Comparison of ENCODE assay signal across 7 cellular contexts in the genomic region with DNA sequence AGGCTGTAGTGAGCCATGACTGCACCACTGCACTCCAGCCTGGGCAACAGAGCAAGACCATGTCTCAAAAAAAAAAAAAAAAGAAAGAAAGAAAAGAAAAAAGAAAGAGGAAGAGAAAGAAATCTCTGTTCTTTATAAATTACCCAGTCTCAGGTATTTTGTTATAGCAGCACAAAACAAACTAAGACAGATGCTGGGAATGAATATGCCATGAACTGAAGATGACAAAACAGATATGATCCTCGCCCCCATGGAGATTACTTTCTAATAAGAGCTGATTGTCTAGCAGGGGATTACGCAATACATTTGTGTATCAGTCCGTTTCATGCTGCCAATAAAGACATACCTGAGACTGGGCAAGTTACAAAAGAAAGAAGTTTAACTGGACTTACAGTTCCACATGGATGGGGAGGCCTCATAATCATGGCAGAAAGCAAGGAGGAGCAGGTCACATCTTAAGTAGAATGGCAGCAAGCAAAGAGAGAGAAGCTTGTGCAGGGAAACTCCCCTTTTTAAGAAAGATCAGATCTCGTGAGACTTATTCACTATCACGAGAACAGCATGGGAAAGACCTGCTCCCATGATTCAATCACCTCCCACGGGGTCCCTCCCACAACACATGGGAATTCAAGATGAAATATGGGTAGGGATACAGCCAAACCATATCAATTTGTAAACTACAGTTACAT. TPM values are rescaled to one million over a fixed set of nuclear protein-coding genes. Genes with fewer than 3 reads are reported as not detected.
DNase-seq lines count a peak whose midpoint lies in the region; ATAC-seq and TF ChIP-seq lines count a peak whose summit lies in the region.
"Not testable (repeated sequence)": the region's sequence is repeated elsewhere in the genome, so short reads cannot be mapped to it uniquely, and the experiment has no call there.

No MANE protein-coding gene starts in this region.

- H3K27me3 ChIP-seq in CD8-positive, alpha-beta T cell (ENCODE audit: insufficient read depth, low read length); SJCRH30: not testable (repeated sequence)

- not testable (repeated sequence) for H3K9me3 ChIP-seq in CD8-positive, alpha-beta T cell (ENCODE audit: low read length)
- H3K9me3 ChIP-seq in SJCRH30 (replicated peaks) = peaks cover 19% of the 10 kb centered on the region

- not testable (repeated sequence) for H3K4me3 ChIP-seq in CD8-positive, alpha-beta T cell (ENCODE audit: low read depth, low read length); SJCRH30

- peak overlapping the region; percentile 2 for H3K4me3 Mint-ChIP-seq in CD8-positive, alpha-beta T cell
- H3K4me3 Mint-ChIP-seq in activated naive CD4-positive, alpha-beta T cell treated with anti-CD3 and anti-CD28 coated beads, Interleukin-2, amount 50 U/mL, for 24 hours = peak overlapping the region; percentile 57
- H3K4me3 Mint-ChIP-seq in effector memory CD8-positive, alpha-beta T cell = peak overlapping the region; percentile 50 to 53
- peak overlapping the region; percentile 26 for H3K4me3 Mint-ChIP-seq in natural killer cell treated with Interleukin-12 subunit alpha and Interleukin-12 subunit beta and Interleukin-15 and Interleukin-18, amount 100 ng/mL, for 72 hours

- ATAC-seq in CD8-positive, alpha-beta T cell; effector memory CD8-positive, alpha-beta T cell (replicated peaks); natural killer cell treated with Interleukin-12 subunit alpha and Interleukin-12 subunit beta and Interleukin-15 and Interleukin-18, amount 100 ng/mL, for 72 hours: not testable (repeated sequence)
- ATAC-seq in GM18511 (IDR thresholded peaks at IDR 0.05; ENCODE audit: unreplicated experiment) (peak; percentile 27), HG02885 (IDR thresholded peaks at IDR 0.05; ENCODE audit: poor library complexity, unreplicated experiment) (peak; percentile 34)

- H3K27me3 Mint-ChIP-seq in CD8-positive, alpha-beta T cell (ENCODE audit: low read depth); activated naive CD4-positive, alpha-beta T cell treated with anti-CD3 and anti-CD28 coated beads, Interleukin-2, amount 50 U/mL, for 24 hours; effector memory CD8-positive, alpha-beta T cell; natural killer cell treated with Interleukin-12 subunit alpha and Interleukin-12 subunit beta and Interleukin-15 and Interleukin-18, amount 100 ng/mL, for 72 hours: not testable (repeated sequence)

- DNase-seq in CD8-positive, alpha-beta T cell; effector memory CD8-positive, alpha-beta T cell; natural killer cell treated with Interleukin-12 subunit alpha and Interleukin-12 subunit beta and Interleukin-15 and Interleukin-18, amount 100 ng/mL, for 72 hours (ENCODE audit: low spot score): not testable (repeated sequence)
- DNase-seq in SJCRH30 = peak; percentile 7 to 10

- peaks cover 28% of the 10 kb centered on the region for H3K36me3 Mint-ChIP-seq in CD8-positive, alpha-beta T cell
- H3K36me3 Mint-ChIP-seq in activated naive CD4-positive, alpha-beta T cell treated with anti-CD3 and anti-CD28 coated beads, Interleukin-2, amount 50 U/mL, for 24 hours = peaks cover 25% of the 10 kb centered on the region
- H3K36me3 Mint-ChIP-seq in effector memory CD8-positive, alpha-beta T cell (ENCODE audit: insufficient read depth) = not testable (repeated sequence)
- peaks cover 16% of the 10 kb centered on the region for H3K36me3 Mint-ChIP-seq in natural killer cell treated with Interleukin-12 subunit alpha and Interleukin-12 subunit beta and Interleukin-15 and Interleukin-18, amount 100 ng/mL, for 72 hours

- H3K36me3 ChIP-seq in CD8-positive, alpha-beta T cell (ENCODE audit: insufficient read depth, low read length) = not testable (repeated sequence)
- H3K36me3 ChIP-seq in SJCRH30 = peaks cover 11% of the 10 kb centered on the region

- peaks cover 19% of the 10 kb centered on the region for H3K4me1 ChIP-seq in CD8-positive, alpha-beta T cell (ENCODE audit: insufficient read depth, low read length)
- not testable (repeated sequence) for H3K4me1 ChIP-seq in SJCRH30

- H3K27ac Mint-ChIP-seq in CD8-positive, alpha-beta T cell = peak overlapping the region; percentile 32
- H3K27ac Mint-ChIP-seq in activated naive CD4-positive, alpha-beta T cell treated with anti-CD3 and anti-CD28 coated beads, Interleukin-2, amount 50 U/mL, for 24 hours = peak overlapping the region; percentile 76
- H3K27ac Mint-ChIP-seq in effector memory CD8-positive, alpha-beta T cell = peak overlapping the region in 1 of 2 donors; percentile 54
- H3K27ac Mint-ChIP-seq in natural killer cell treated with Interleukin-12 subunit alpha and Interleukin-12 subunit beta and Interleukin-15 and Interleukin-18, amount 100 ng/mL, for 72 hours = peak overlapping the region in 1 of 2 donors; percentile 67

- not testable (repeated sequence) for TF ChIP-seq CTCF in CD8-positive, alpha-beta T cell (IDR thresholded peaks at IDR 0.05)

- H3K27ac ChIP-seq in CD8-positive, alpha-beta T cell (ENCODE audit: low read depth, low read length); SJCRH30: not testable (repeated sequence)

- POLR2A ChIA-PET in CD8-positive, alpha-beta T cell (lab: Charles Lee) = interaction anchor here (0.6 to 1.5 kb wide), 2 partner anchors 26 to 30 kb away, joined by 5 read pairs; partner anchors contain the start of gene FBXW11

- H3K4me1 Mint-ChIP-seq in CD8-positive, alpha-beta T cell (ENCODE audit: low read depth) = peaks cover 47% of the 10 kb centered on the region
- peaks cover 66% of the 10 kb centered on the region for H3K4me1 Mint-ChIP-seq in activated naive CD4-positive, alpha-beta T cell treated with anti-CD3 and anti-CD28 coated beads, Interleukin-2, amount 50 U/mL, for 24 hours
- peaks cover 37 to 58% of the 10 kb centered on the region in 2 donors for H3K4me1 Mint-ChIP-seq in effector memory CD8-positive, alpha-beta T cell (ENCODE audit: low read depth in 2 of 2)
- H3K4me1 Mint-ChIP-seq in natural killer cell treated with Interleukin-12 subunit alpha and Interleukin-12 subunit beta and Interleukin-15 and Interleukin-18, amount 100 ng/mL, for 72 hours (ENCODE audit: low read depth in 2 of 2) = peaks cover 51 to 56% of the 10 kb centered on the region in 2 donors

- intact Hi-C loops in CD8-positive, alpha-beta T cell (cut with DNase I, micrococcal nuclease) = not testable (repeated sequence)

- CTCF ChIA-PET in CD8-positive, alpha-beta T cell (lab: Charles Lee) = not testable (repeated sequence)

- peaks cover 10% of the 10 kb centered on the region for H3K9me3 Mint-ChIP-seq in CD8-positive, alpha-beta T cell
- not testable (repeated sequence) for H3K9me3 Mint-ChIP-seq in activated naive CD4-positive, alpha-beta T cell treated with anti-CD3 and anti-CD28 coated beads, Interleukin-2, amount 50 U/mL, for 24 hours; effector memory CD8-positive, alpha-beta T cell; natural killer cell treated with Interleukin-12 subunit alpha and Interleukin-12 subunit beta and Interleukin-15 and Interleukin-18, amount 100 ng/mL, for 72 hours

RNA-seq across cellular contexts. Expression of gene FBXW11, which starts 29.1 kb away (rescaled TPM):
- 10 to 100 TPM; 28.8 to 32.6 TPM for total RNA-seq in CD8-positive, alpha-beta T cell
- total RNA-seq in SJCRH30 (2014; rRNA removed; shearing (Covaris generic)) = 87.4 and 95.1 TPM in 2 replicates
- total RNA-seq in natural killer cell treated with Interleukin-12 subunit alpha and Interleukin-12 subunit beta and Interleukin-15 and Interleukin-18, amount 100 ng/mL, for 72 hours = 10 to 100 TPM; 47.3 to 54.8 TPM

Comparison
In these comparisons a context has a peak if more than half of its experiments do, and no peak if none do; other contexts are left out.
1. H3K4me3 Mint-ChIP-seq: peak in every context shown above with its lines; median percentile 57 in activated naive CD4-positive, alpha-beta T cell treated with anti-CD3 and anti-CD28 coated beads, Interleukin-2, amount 50 U/mL, for 24 hours; 52 in effector memory CD8-positive, alpha-beta T cell; 26 in natural killer cell treated with Interleukin-12 subunit alpha and Interleukin-12 subunit beta and Interleukin-15 and Interleukin-18, amount 100 ng/mL, for 72 hours; 2 in CD8-positive, alpha-beta T cell.